ENCODE assay signal across 17 cellular contexts in the genomic region with DNA sequence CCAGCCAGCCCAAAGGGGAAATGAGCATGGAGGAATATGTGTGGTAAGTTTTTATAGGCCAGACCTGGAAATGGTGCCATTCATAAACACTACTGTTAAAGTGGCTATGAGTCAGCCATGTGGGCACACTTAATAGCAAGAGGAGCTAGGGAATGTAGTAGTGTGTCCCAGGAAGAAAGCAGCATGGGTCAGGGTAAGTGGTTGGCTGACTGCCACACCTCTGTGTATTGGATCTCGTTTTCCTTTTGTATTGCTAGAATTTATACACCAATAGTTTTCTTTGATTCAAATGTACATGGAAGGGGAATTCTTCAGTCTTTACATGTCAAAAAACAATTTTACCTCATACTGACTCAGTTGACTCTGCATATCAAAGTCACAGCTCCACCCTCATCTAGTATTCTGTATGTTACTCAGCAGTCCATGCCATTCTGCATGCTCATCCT. TPM values are rescaled to one million over a fixed set of nuclear protein-coding genes. Genes with fewer than 3 reads are reported as not detected.
A peak's percentile ranks its signal among the peaks of the same experiment; 100 is the strongest.
DNase-seq lines count a peak whose midpoint lies in the region; TF ChIP-seq lines count a peak whose summit lies in the region.
"Had no signal": no experiment of that assay in that cellular context is flagged by ENCODE, and none has a peak within 500 bp of the region (broad histone marks: within the 10 kb centered on the region; RNA-seq: fewer than 3 reads in every experiment).

No MANE protein-coding gene starts in this region.

- H3K9me3 ChIP-seq in adipocyte (ENCODE audit: control insufficient read depth, low read length), result no peaks in the 10 kb centered on the region
- H3K9me3 ChIP-seq in esophagus muscularis mucosa, result no peaks in the 10 kb centered on the region
- H3K9me3 ChIP-seq: BLaER1, uterus had no signal

- H3K9me3 Mint-ChIP-seq in activated naive CD4-positive, alpha-beta T cell treated with anti-CD3 and anti-CD28 coated beads for 36 hours, result no peaks in the 10 kb centered on the region
- H3K9me3 Mint-ChIP-seq in activated naive CD4-positive, alpha-beta T cell treated with anti-CD3 and anti-CD28 coated beads, Interleukin-2, amount 10 ng/mL, durations not matched to agents 7 days and 5 days, result no peaks in the 10 kb centered on the region

- no peak for TF ChIP-seq POLR2A in esophagus muscularis mucosa (IDR thresholded peaks at IDR 0.05; ENCODE audit: low read depth)

- H3K27me3 ChIP-seq in adipocyte (replicated peaks; ENCODE audit: control insufficient read depth, insufficient read depth, low read length), result no peaks in the 10 kb centered on the region
- H3K27me3 ChIP-seq in esophagus muscularis mucosa, result peaks cover 0 to 4% (median 0%) of the 10 kb centered on the region in 4 donors
- H3K27me3 ChIP-seq: BLaER1, uterus had no signal

- peak; percentile 26 for DNase-seq in AG08396 (ENCODE audit: low spot score)
- peak; percentile 35 for DNase-seq in HK-2 (ENCODE audit: unreplicated experiment)
- peak; percentile 24 for DNase-seq in adipocyte (ENCODE audit: low read depth)
- peak; percentile 84 for DNase-seq in kidney tubule cell (ENCODE audit: low spot score)
- no peak for DNase-seq in esophagus muscularis mucosa (ENCODE audit: extremely low spot score)
- DNase-seq in activated naive CD4-positive, alpha-beta T cell treated with anti-CD3 and anti-CD28 coated beads for 36 hours, result no peak
- no peak for DNase-seq in activated CD8-positive, alpha-beta memory T cell treated with anti-CD3 and anti-CD28 coated beads for 24 hours
- no peak for DNase-seq in activated naive CD4-positive, alpha-beta T cell treated with anti-CD3 and anti-CD28 coated beads, Interleukin-2, amount 10 ng/mL, durations not matched to agents 7 days and 5 days
- DNase-seq: aorta; effector memory CD8-positive, alpha-beta T cell; GDM1; hypothalamus; Kasumi-1; NCI-H510A treated with DMSO at 0.1 percent for 48 hours; SHP77; uterus had no signal

- no peak for TF ChIP-seq CTCF in esophagus muscularis mucosa (IDR thresholded peaks at IDR 0.05)

- 78% methylated on average over 1 of the region's 1 CpG for WGBS in esophagus muscularis mucosa

- H3K4me1 Mint-ChIP-seq in activated naive CD4-positive, alpha-beta T cell treated with anti-CD3 and anti-CD28 coated beads for 36 hours (ENCODE audit: low read depth), result no peaks in the 10 kb centered on the region
- H3K4me1 Mint-ChIP-seq in activated naive CD4-positive, alpha-beta T cell treated with anti-CD3 and anti-CD28 coated beads, Interleukin-2, amount 10 ng/mL, durations not matched to agents 7 days and 5 days, result no peaks in the 10 kb centered on the region

- peaks cover 17% of the 10 kb centered on the region for H3K4me1 ChIP-seq in adipocyte (ENCODE audit: control insufficient read depth, insufficient read depth, low read length)
- peaks cover 0 to 7% (median 2%) of the 10 kb centered on the region in 4 donors for H3K4me1 ChIP-seq in esophagus muscularis mucosa
- H3K4me1 ChIP-seq: BLaER1, uterus had no signal

- CTCF ChIA-PET in activated naive CD4-positive, alpha-beta T cell treated with anti-CD3 and anti-CD28 coated beads for 36 hours (lab: Charles Lee), result no interaction called here
- CTCF ChIA-PET in activated naive CD4-positive, alpha-beta T cell treated with anti-CD3 and anti-CD28 coated beads, Interleukin-2, amount 10 ng/mL, durations not matched to agents 7 days and 5 days (lab: Charles Lee), result no interaction called here

- no peaks in the 10 kb centered on the region for H3K36me3 Mint-ChIP-seq in activated naive CD4-positive, alpha-beta T cell treated with anti-CD3 and anti-CD28 coated beads for 36 hours (ENCODE audit: low read depth)
- no peaks in the 10 kb centered on the region for H3K36me3 Mint-ChIP-seq in activated naive CD4-positive, alpha-beta T cell treated with anti-CD3 and anti-CD28 coated beads, Interleukin-2, amount 10 ng/mL, durations not matched to agents 7 days and 5 days

- H3K4me3 Mint-ChIP-seq in activated naive CD4-positive, alpha-beta T cell treated with anti-CD3 and anti-CD28 coated beads for 36 hours, result no peak overlapping the region
- no peak overlapping the region for H3K4me3 Mint-ChIP-seq in activated naive CD4-positive, alpha-beta T cell treated with anti-CD3 and anti-CD28 coated beads, Interleukin-2, amount 10 ng/mL, durations not matched to agents 7 days and 5 days
- H3K4me3 Mint-ChIP-seq: effector memory CD8-positive, alpha-beta T cell had no signal

- no peak overlapping the region for H3K9ac ChIP-seq in adipocyte (ENCODE audit: low read length)
- H3K9ac ChIP-seq: BLaER1 had no signal

- H3K27me3 Mint-ChIP-seq in activated naive CD4-positive, alpha-beta T cell treated with anti-CD3 and anti-CD28 coated beads for 36 hours (ENCODE audit: low read depth), result peaks cover 34% of the 10 kb centered on the region
- peaks cover 15% of the 10 kb centered on the region for H3K27me3 Mint-ChIP-seq in activated naive CD4-positive, alpha-beta T cell treated with anti-CD3 and anti-CD28 coated beads, Interleukin-2, amount 10 ng/mL, durations not matched to agents 7 days and 5 days

- intact Hi-C loops in esophagus muscularis mucosa (cut with DNase I), result no loop called here
- intact Hi-C loops in activated naive CD4-positive, alpha-beta T cell treated with anti-CD3 and anti-CD28 coated beads for 36 hours (cut with micrococcal nuclease), result no loop called here

- no peak for TF ChIP-seq EP300 in esophagus muscularis mucosa (IDR thresholded peaks at IDR 0.05)

- no peak overlapping the region for H3K27ac ChIP-seq in esophagus muscularis mucosa (replicated peaks in 1 of 4)
- H3K27ac ChIP-seq: BLaER1, uterus had no signal

- H3K4me3 ChIP-seq in adipocyte (ENCODE audit: low read length), result no peak overlapping the region
- H3K4me3 ChIP-seq in esophagus muscularis mucosa, result no peak overlapping the region
- H3K4me3 ChIP-seq: BLaER1, uterus had no signal

- H3K27ac Mint-ChIP-seq in activated naive CD4-positive, alpha-beta T cell treated with anti-CD3 and anti-CD28 coated beads for 36 hours, result no peak overlapping the region
- no peak overlapping the region for H3K27ac Mint-ChIP-seq in activated naive CD4-positive, alpha-beta T cell treated with anti-CD3 and anti-CD28 coated beads, Interleukin-2, amount 10 ng/mL, durations not matched to agents 7 days and 5 days
- H3K27ac Mint-ChIP-seq: effector memory CD8-positive, alpha-beta T cell had no signal

- H3K36me3 ChIP-seq in adipocyte (ENCODE audit: control insufficient read depth, insufficient read depth, low read length, severe bottlenecking) (no peaks in the 10 kb centered on the region), esophagus muscularis mucosa (no peaks in the 10 kb centered on the region)
- H3K36me3 ChIP-seq: BLaER1, uterus had no signal

RNA-seq across cellular contexts. Expression of a gene that starts 22.9 kb away (rescaled TPM):
- 100 to 1,000 TPM; 278 to 487 (median 347) TPM for total RNA-seq in esophagus muscularis mucosa
- under 1 TPM in 1 of 2 experiments, not detected in 1; 0.07 TPM for total RNA-seq in activated naive CD4-positive, alpha-beta T cell treated with anti-CD3 and anti-CD28 coated beads for 36 hours

Comparison
In these comparisons a context has a peak if more than half of its experiments do, and no peak if none do; other contexts are left out.
1. DNase-seq: peak in AG08396 (single experiment), HK-2 (single experiment), adipocyte (single experiment) and kidney tubule cell (single experiment); none in esophagus muscularis mucosa (single experiment), activated naive CD4-positive, alpha-beta T cell treated with anti-CD3 and anti-CD28 coated beads for 36 hours (single experiment), activated CD8-positive, alpha-beta memory T cell treated with anti-CD3 and anti-CD28 coated beads for 24 hours (single experiment) and activated naive CD4-positive, alpha-beta T cell treated with anti-CD3 and anti-CD28 coated beads, Interleukin-2, amount 10 ng/mL, durations not matched to agents 7 days and 5 days (single experiment).
2. RNA of a gene that starts 22.9 kb away (total RNA-seq): 278 to 487 TPM in esophagus muscularis mucosa; 0.07 TPM in activated naive CD4-positive, alpha-beta T cell treated with anti-CD3 and anti-CD28 coated beads for 36 hours; every median in the first group is over 100 times any median in the second.